ENCODE assay signal across 8 cellular contexts in the genomic region with DNA sequence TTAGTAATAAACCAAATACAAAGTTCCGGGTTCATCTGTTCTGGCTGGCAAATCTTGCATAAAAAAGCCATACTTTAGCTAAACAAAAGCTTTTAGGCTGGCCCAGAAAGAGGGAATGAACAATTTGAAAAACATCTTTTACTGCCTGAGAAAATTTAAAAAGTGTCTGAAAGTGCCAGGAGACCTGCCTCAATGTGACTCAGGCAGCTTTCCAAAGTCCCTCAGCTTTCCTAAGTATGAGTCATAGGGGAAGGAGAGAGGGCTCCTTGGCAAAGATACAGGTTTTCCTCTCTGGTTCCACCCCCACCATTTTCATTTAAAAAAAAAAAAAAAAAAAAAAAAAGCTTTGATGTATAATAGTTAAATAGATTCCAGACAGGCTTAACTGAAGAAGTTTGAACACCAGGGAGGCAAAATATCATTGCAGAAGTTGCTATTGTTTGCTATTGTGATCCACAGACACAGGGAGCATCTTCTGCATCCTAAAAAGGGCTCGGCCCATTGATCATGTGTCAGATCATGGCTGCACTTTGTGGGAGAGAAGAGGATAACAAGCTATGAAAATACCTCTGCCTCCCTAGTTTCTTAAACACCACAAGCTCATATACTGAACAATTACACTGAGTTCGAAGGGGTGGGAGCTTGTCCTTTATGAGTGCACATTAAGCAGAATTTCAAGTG.
DNase-seq lines count a peak whose midpoint lies in the region; ATAC-seq and TF ChIP-seq lines count a peak whose summit lies in the region.

No MANE protein-coding gene starts in this region.

- no peak for ATAC-seq in activated naive CD8-positive, alpha-beta T cell treated with anti-CD3 and anti-CD28 coated beads, Interleukin-2, amount 50 U/mL, for 24 hours

- no peak overlapping the region for H3K4me3 Mint-ChIP-seq in activated naive CD8-positive, alpha-beta T cell treated with anti-CD3 and anti-CD28 coated beads, Interleukin-2, amount 50 U/mL, for 24 hours
- H3K4me3 Mint-ChIP-seq in T-helper 2 cell treated with Interferon-gamma antibody and Interleukin-4, amounts not matched to agents 5 μg/mL and 100 μg/mL, for 36 hours: no peak overlapping the region

- peaks cover 9% of the 10 kb centered on the region for H3K36me3 Mint-ChIP-seq in activated naive CD8-positive, alpha-beta T cell treated with anti-CD3 and anti-CD28 coated beads, Interleukin-2, amount 50 U/mL, for 24 hours (ENCODE audit: low read depth)
- H3K36me3 Mint-ChIP-seq in T-helper 2 cell treated with Interferon-gamma antibody and Interleukin-4, amounts not matched to agents 5 μg/mL and 100 μg/mL, for 36 hours (ENCODE audit: low read depth): peaks cover 8% of the 10 kb centered on the region

- H3K9me3 Mint-ChIP-seq in activated naive CD8-positive, alpha-beta T cell treated with anti-CD3 and anti-CD28 coated beads, Interleukin-2, amount 50 U/mL, for 24 hours: no peaks in the 10 kb centered on the region
- H3K9me3 Mint-ChIP-seq in T-helper 2 cell treated with Interferon-gamma antibody and Interleukin-4, amounts not matched to agents 5 μg/mL and 100 μg/mL, for 36 hours: no peaks in the 10 kb centered on the region

- no peak overlapping the region for H3K4me3 ChIP-seq in fibroblast of pulmonary artery (replicated peaks; ENCODE audit: low read depth, low read length)

- no peak for TF ChIP-seq CTCF in fibroblast of pulmonary artery (IDR thresholded peaks at IDR 0.05; ENCODE audit: low read length, missing control alignments)

- peaks cover 27% of the 10 kb centered on the region for H3K4me1 Mint-ChIP-seq in activated naive CD8-positive, alpha-beta T cell treated with anti-CD3 and anti-CD28 coated beads, Interleukin-2, amount 50 U/mL, for 24 hours
- H3K4me1 Mint-ChIP-seq in T-helper 2 cell treated with Interferon-gamma antibody and Interleukin-4, amounts not matched to agents 5 μg/mL and 100 μg/mL, for 36 hours (ENCODE audit: low read depth): peaks cover 13% of the 10 kb centered on the region

- no peak overlapping the region for H3K27ac Mint-ChIP-seq in activated naive CD8-positive, alpha-beta T cell treated with anti-CD3 and anti-CD28 coated beads, Interleukin-2, amount 50 U/mL, for 24 hours
- no peak overlapping the region for H3K27ac Mint-ChIP-seq in T-helper 2 cell treated with Interferon-gamma antibody and Interleukin-4, amounts not matched to agents 5 μg/mL and 100 μg/mL, for 36 hours

- no peaks in the 10 kb centered on the region for H3K27me3 Mint-ChIP-seq in activated naive CD8-positive, alpha-beta T cell treated with anti-CD3 and anti-CD28 coated beads, Interleukin-2, amount 50 U/mL, for 24 hours
- peaks cover 4% of the 10 kb centered on the region for H3K27me3 Mint-ChIP-seq in T-helper 2 cell treated with Interferon-gamma antibody and Interleukin-4, amounts not matched to agents 5 μg/mL and 100 μg/mL, for 36 hours (ENCODE audit: low read depth)

- DNase-seq in Daoy (ENCODE audit: low read depth): peak; percentile 83
- DNase-seq in RPMI7951 (ENCODE audit: low read depth): peak; percentile 89
- DNase-seq in fibroblast of pulmonary artery (ENCODE audit: low read depth): peak; percentile 91
- peak; percentile 94 for DNase-seq in renal cortical epithelial cell (ENCODE audit: low read depth)
- DNase-seq in NCI-H345 (lab: John Stamatoyannopoulos, UW): no peak
- DNase-seq in activated naive CD8-positive, alpha-beta T cell treated with anti-CD3 and anti-CD28 coated beads, Interleukin-2, amount 50 U/mL, for 24 hours: no peak
- no peak for DNase-seq in T-helper 2 cell treated with Interferon-gamma antibody and Interleukin-4, amounts not matched to agents 5 μg/mL and 100 μg/mL, for 36 hours (ENCODE audit: low spot score)
- DNase-seq in GM19238 (ENCODE audit: insufficient read length, low spot score): no peak

Comparison
In these comparisons a context has a peak if more than half of its experiments do, and no peak if none do; other contexts are left out.
1. DNase-seq: peak in Daoy (single experiment), RPMI7951 (single experiment), fibroblast of pulmonary artery (single experiment) and renal cortical epithelial cell (single experiment); none in NCI-H345 (single experiment), activated naive CD8-positive, alpha-beta T cell treated with anti-CD3 and anti-CD28 coated beads, Interleukin-2, amount 50 U/mL, for 24 hours (single experiment), T-helper 2 cell treated with Interferon-gamma antibody and Interleukin-4, amounts not matched to agents 5 μg/mL and 100 μg/mL, for 36 hours (single experiment) and GM19238 (single experiment).